1 cellular context compared by ENCODE assay signal in genomic region chr7:134458341-134458805, GRCh38.
TF ChIP-seq lines count a peak whose summit lies in the region.

No MANE protein-coding gene starts in this region.

TF ChIP-seq in WTC11, 78 proteins besides CTCF, POLR2A, EP300 and RAD21 (continued from another document):
- TF ChIP-seq, protein P1, sequence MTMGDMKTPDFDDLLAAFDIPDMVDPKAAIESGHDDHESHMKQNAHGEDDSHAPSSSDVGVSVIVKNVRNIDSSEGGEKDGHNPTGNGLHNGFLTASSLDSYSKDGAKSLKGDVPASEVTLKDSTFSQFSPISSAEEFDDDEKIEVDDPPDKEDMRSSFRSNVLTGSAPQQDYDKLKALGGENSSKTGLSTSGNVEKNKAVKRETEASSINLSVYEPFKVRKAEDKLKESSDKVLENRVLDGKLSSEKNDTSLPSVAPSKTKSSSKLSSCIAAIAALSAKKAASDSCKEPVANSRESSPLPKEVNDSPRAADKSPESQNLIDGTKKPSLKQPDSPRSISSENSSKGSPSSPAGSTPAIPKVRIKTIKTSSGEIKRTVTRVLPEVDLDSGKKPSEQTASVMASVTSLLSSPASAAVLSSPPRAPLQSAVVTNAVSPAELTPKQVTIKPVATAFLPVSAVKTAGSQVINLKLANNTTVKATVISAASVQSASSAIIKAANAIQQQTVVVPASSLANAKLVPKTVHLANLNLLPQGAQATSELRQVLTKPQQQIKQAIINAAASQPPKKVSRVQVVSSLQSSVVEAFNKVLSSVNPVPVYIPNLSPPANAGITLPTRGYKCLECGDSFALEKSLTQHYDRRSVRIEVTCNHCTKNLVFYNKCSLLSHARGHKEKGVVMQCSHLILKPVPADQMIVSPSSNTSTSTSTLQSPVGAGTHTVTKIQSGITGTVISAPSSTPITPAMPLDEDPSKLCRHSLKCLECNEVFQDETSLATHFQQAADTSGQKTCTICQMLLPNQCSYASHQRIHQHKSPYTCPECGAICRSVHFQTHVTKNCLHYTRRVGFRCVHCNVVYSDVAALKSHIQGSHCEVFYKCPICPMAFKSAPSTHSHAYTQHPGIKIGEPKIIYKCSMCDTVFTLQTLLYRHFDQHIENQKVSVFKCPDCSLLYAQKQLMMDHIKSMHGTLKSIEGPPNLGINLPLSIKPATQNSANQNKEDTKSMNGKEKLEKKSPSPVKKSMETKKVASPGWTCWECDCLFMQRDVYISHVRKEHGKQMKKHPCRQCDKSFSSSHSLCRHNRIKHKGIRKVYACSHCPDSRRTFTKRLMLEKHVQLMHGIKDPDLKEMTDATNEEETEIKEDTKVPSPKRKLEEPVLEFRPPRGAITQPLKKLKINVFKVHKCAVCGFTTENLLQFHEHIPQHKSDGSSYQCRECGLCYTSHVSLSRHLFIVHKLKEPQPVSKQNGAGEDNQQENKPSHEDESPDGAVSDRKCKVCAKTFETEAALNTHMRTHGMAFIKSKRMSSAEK (CRISPR knock-in tag; IDR thresholded peaks at IDR 0.05; ENCODE audit: borderline replicate concordance): no peak
- TF ChIP-seq, protein P2, sequence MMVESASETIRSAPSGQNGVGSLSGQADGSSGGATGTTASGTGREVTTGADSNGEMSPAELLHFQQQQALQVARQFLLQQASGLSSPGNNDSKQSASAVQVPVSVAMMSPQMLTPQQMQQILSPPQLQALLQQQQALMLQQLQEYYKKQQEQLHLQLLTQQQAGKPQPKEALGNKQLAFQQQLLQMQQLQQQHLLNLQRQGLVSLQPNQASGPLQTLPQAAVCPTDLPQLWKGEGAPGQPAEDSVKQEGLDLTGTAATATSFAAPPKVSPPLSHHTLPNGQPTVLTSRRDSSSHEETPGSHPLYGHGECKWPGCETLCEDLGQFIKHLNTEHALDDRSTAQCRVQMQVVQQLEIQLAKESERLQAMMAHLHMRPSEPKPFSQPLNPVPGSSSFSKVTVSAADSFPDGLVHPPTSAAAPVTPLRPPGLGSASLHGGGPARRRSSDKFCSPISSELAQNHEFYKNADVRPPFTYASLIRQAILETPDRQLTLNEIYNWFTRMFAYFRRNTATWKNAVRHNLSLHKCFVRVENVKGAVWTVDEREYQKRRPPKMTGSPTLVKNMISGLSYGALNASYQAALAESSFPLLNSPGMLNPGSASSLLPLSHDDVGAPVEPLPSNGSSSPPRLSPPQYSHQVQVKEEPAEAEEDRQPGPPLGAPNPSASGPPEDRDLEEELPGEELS (CRISPR knock-in tag; IDR thresholded peaks at IDR 0.05): 0 out of 2 replicates have a peak, but pooled peaks have one; percentile 12
- TF ChIP-seq, protein P3, sequence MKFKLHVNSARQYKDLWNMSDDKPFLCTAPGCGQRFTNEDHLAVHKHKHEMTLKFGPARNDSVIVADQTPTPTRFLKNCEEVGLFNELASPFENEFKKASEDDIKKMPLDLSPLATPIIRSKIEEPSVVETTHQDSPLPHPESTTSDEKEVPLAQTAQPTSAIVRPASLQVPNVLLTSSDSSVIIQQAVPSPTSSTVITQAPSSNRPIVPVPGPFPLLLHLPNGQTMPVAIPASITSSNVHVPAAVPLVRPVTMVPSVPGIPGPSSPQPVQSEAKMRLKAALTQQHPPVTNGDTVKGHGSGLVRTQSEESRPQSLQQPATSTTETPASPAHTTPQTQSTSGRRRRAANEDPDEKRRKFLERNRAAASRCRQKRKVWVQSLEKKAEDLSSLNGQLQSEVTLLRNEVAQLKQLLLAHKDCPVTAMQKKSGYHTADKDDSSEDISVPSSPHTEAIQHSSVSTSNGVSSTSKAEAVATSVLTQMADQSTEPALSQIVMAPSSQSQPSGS (CRISPR knock-in tag; IDR thresholded peaks at IDR 0.05; ENCODE audit: borderline replicate concordance, low read depth): no peak
- TF ChIP-seq SOX15 (CRISPR knock-in tag; IDR thresholded peaks at IDR 0.05) (no peak), KAT7 (CRISPR knock-in tag; IDR thresholded peaks at IDR 0.05; ENCODE audit: borderline replicate concordance) (no peak), MLX (CRISPR knock-in tag; IDR thresholded peaks at IDR 0.05) (0 out of 2 replicates have a peak, but pooled peaks have one; percentile 3), HMGXB4 (CRISPR knock-in tag; IDR thresholded peaks at IDR 0.05) (no peak; the same call in 1 of the 2 replicates), ZBTB21 (CRISPR knock-in tag; IDR thresholded peaks at IDR 0.05; ENCODE audit: borderline replicate concordance) (no peak), GRHL2 (CRISPR knock-in tag; IDR thresholded peaks at IDR 0.05; ENCODE audit: insufficient replicate concordance, severe bottlenecking) (no peak), TCF7 (CRISPR knock-in tag; IDR thresholded peaks at IDR 0.05; ENCODE audit: low read depth) (no peak), USF2 (CRISPR knock-in tag; IDR thresholded peaks at IDR 0.05) (no peak), ZSCAN18 (CRISPR knock-in tag; IDR thresholded peaks at IDR 0.05) (no peak), MAX (CRISPR knock-in tag; IDR thresholded peaks at IDR 0.05) (peak; percentile 13; the same call in 1 of the 2 replicates), NR3C1 (CRISPR knock-in tag; conservative IDR thresholded peaks at IDR 0.05; ENCODE audit: low read depth) (no peak), TEAD1 (CRISPR knock-in tag; IDR thresholded peaks at IDR 0.05) (0 out of 2 replicates have a peak, but pooled peaks have one; percentile 3), FOXJ3 (CRISPR knock-in tag; IDR thresholded peaks at IDR 0.05; ENCODE audit: borderline replicate concordance) (no peak)
- TF ChIP-seq, protein P4, sequence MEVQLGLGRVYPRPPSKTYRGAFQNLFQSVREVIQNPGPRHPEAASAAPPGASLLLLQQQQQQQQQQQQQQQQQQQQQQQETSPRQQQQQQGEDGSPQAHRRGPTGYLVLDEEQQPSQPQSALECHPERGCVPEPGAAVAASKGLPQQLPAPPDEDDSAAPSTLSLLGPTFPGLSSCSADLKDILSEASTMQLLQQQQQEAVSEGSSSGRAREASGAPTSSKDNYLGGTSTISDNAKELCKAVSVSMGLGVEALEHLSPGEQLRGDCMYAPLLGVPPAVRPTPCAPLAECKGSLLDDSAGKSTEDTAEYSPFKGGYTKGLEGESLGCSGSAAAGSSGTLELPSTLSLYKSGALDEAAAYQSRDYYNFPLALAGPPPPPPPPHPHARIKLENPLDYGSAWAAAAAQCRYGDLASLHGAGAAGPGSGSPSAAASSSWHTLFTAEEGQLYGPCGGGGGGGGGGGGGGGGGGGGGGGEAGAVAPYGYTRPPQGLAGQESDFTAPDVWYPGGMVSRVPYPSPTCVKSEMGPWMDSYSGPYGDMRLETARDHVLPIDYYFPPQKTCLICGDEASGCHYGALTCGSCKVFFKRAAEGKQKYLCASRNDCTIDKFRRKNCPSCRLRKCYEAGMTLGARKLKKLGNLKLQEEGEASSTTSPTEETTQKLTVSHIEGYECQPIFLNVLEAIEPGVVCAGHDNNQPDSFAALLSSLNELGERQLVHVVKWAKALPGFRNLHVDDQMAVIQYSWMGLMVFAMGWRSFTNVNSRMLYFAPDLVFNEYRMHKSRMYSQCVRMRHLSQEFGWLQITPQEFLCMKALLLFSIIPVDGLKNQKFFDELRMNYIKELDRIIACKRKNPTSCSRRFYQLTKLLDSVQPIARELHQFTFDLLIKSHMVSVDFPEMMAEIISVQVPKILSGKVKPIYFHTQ (CRISPR knock-in tag; IDR thresholded peaks at IDR 0.05): no peak
